In genomic region chr17:29176500-29177351, GRCh38 we compare ENCODE assay signal across 1 cellular context.
A peak's percentile ranks its signal among the peaks of the same experiment; 100 is the strongest.
TF ChIP-seq lines count a peak whose summit lies in the region.

No MANE protein-coding gene starts in this region.

TF ChIP-seq in GM12878, 131 proteins besides CTCF, POLR2A, EP300 and RAD21 (continued from another document and continues in another):
- TF ChIP-seq POLR2AphosphoS2 (IDR thresholded peaks at IDR 0.05; ENCODE audit: low read depth, low read length) (no peak), SKIL (IDR thresholded peaks at IDR 0.05; ENCODE audit: low read depth, poor library complexity, severe bottlenecking) (no peak), ZNF384 (IDR thresholded peaks at IDR 0.05; ENCODE audit: borderline replicate concordance, low read depth, low read length) (no peak), SMAD5 (IDR thresholded peaks at IDR 0.05; ENCODE audit: low read depth) (no peak), TARDBP (IDR thresholded peaks at IDR 0.05; ENCODE audit: borderline replicate concordance) (0 out of 2 replicates have a peak, but pooled peaks have one; percentile 27), GATAD2B (conservative IDR thresholded peaks at IDR 0.05; ENCODE audit: low read depth) (peak; percentile 94), ZBTB33 (IDR thresholded peaks at IDR 0.05) (peak; percentile 57; the same call in 1 of the 2 replicates), RFX5 (IDR thresholded peaks at IDR 0.05; ENCODE audit: low read depth, low read length) (no peak), NFXL1 (IDR thresholded peaks at IDR 0.05; ENCODE audit: borderline replicate concordance) (peak; percentile 88), TCF12 (IDR thresholded peaks at IDR 0.05; ENCODE audit: low read depth, low read length) (0 out of 2 replicates have a peak, but pooled peaks have one; percentile 24), ELK1 (IDR thresholded peaks at IDR 0.05; ENCODE audit: low read depth, low read length) (no peak), ATF3 (IDR thresholded peaks at IDR 0.05; ENCODE audit: borderline replicate concordance, extremely low read depth, low read depth, low read length) (no peak), SUZ12 (IDR thresholded peaks at IDR 0.05; ENCODE audit: unreplicated experiment) (no peak), NBN (IDR thresholded peaks at IDR 0.05) (no peak), ZBTB4 (CRISPR knock-in tag; IDR thresholded peaks at IDR 0.05) (no peak), MTA3 (IDR thresholded peaks at IDR 0.05; ENCODE audit: borderline replicate concordance, low read length) (no peak), FOXK2 (IDR thresholded peaks at IDR 0.05) (no peak), ZBTB11 (CRISPR knock-in tag; IDR thresholded peaks at IDR 0.05) (no peak), PKNOX1 (IDR thresholded peaks at IDR 0.05) (no peak), SIN3A (IDR thresholded peaks at IDR 0.05; ENCODE audit: low read depth, low read length) (no peak; the same call in 1 of the 2 replicates), SUPT20H (IDR thresholded peaks at IDR 0.05; ENCODE audit: borderline replicate concordance, control insufficient read depth, low read depth, low read length) (no peak), YBX1 (IDR thresholded peaks at IDR 0.05) (no peak), E2F8 (IDR thresholded peaks at IDR 0.05; ENCODE audit: low read depth, partially characterized antibody) (no peak), YY1 (IDR thresholded peaks at IDR 0.05; ENCODE audit: low read depth, low read length) (no peak), CHD4 (IDR thresholded peaks at IDR 0.05) (no peak), POU2F2 (IDR thresholded peaks at IDR 0.05; ENCODE audit: borderline replicate concordance, low read depth, low read length) (0 out of 3 replicates have a peak, but pooled peaks have one; percentile 4), BHLHE40 (IDR thresholded peaks at IDR 0.05; ENCODE audit: borderline replicate concordance in 1 of 2, low read depth in 2 of 2, low read length in 1 of 2) (peak; percentile 95 to 99), SMC3 (IDR thresholded peaks at IDR 0.05; ENCODE audit: borderline replicate concordance, low read length) (no peak), ZBTB40 (IDR thresholded peaks at IDR 0.05; ENCODE audit: borderline replicate concordance) (no peak), HDAC6 (IDR thresholded peaks at IDR 0.05; ENCODE audit: unreplicated experiment) (no peak), CREM (IDR thresholded peaks at IDR 0.05; ENCODE audit: low read depth) (no peak), SREBF1 (IDR thresholded peaks at IDR 0.05; ENCODE audit: low read length) (no peak), NFIC (IDR thresholded peaks at IDR 0.05; ENCODE audit: low read depth, low read length) (no peak), DPF2 (IDR thresholded peaks at IDR 0.05) (no peak; the same call in 1 of the 2 replicates), ZNF24 (IDR thresholded peaks at IDR 0.05) (no peak), SMAD1 (IDR thresholded peaks at IDR 0.05; ENCODE audit: low read depth, partially characterized antibody) (no peak), TCF3 (IDR thresholded peaks at IDR 0.05; ENCODE audit: borderline replicate concordance, insufficient read depth, low read depth, low read length) (peak; percentile 90), KAT2A (conservative IDR thresholded peaks at IDR 0.05; ENCODE audit: control insufficient read depth, low read depth, low read length) (no peak), BACH1 (IDR thresholded peaks at IDR 0.05; ENCODE audit: borderline replicate concordance) (peak; percentile 63; the same call in 1 of the 2 replicates)
